Comparison of ENCODE assay signal across 1 cellular context in genomic region chrX:71096702-71097032, GRCh38.
TF ChIP-seq lines count a peak whose summit lies in the region.

No MANE protein-coding gene starts in this region.

TF ChIP-seq in K562, 482 proteins besides CTCF, POLR2A, EP300 and RAD21:
- no peak for TF ChIP-seq JUNB (CRISPR knock-in tag; conservative IDR thresholded peaks at IDR 0.05)
- TF ChIP-seq RBFOX2 (IDR thresholded peaks at IDR 0.05; ENCODE audit: low read depth, low read length), result 0 out of 2 replicates have a peak, but pooled peaks have one; percentile 31
- TF ChIP-seq POLR3A (IDR thresholded peaks at IDR 0.05; ENCODE audit: borderline replicate concordance, extremely low read depth, insufficient read depth, insufficient read length), result no peak
